In genomic region chr10:104445359-104445758, GRCh38 we compare ENCODE assay signal across 13 cellular contexts.
DNase-seq lines count a peak whose midpoint lies in the region; ATAC-seq and TF ChIP-seq lines count a peak whose summit lies in the region.
"Had no signal": no experiment of that assay in that cellular context is flagged by ENCODE, and none has a peak within 500 bp of the region (broad histone marks: within the 10 kb centered on the region; RNA-seq: fewer than 3 reads in every experiment).

No MANE protein-coding gene starts in this region.

- H3K4me3 ChIP-seq in HFF-Myc (replicated peaks; ENCODE audit: low read depth, low read length) (no peak overlapping the region), gastroesophageal sphincter (no peak overlapping the region)
- H3K4me3 ChIP-seq: right atrium auricular region had no signal

- ATAC-seq in gastroesophageal sphincter, result no peak
- no peak for ATAC-seq in HG03442 (IDR thresholded peaks at IDR 0.05; ENCODE audit: unreplicated experiment)

- no peak overlapping the region for H3K27ac ChIP-seq in gastroesophageal sphincter
- H3K27ac ChIP-seq: right atrium auricular region had no signal

- no peaks in the 10 kb centered on the region for H3K4me1 ChIP-seq in gastroesophageal sphincter

- TF ChIP-seq POLR2A in gastroesophageal sphincter (IDR thresholded peaks at IDR 0.05), result no peak

- TF ChIP-seq EP300 in gastroesophageal sphincter (IDR thresholded peaks at IDR 0.05), result no peak

- 100% methylated on average over 1 of the region's 1 CpG for WGBS in gastroesophageal sphincter (ENCODE audit: low coverage in 1 of 2), 2 donors

- H3K36me3 ChIP-seq in gastroesophageal sphincter, result no peaks in the 10 kb centered on the region
- H3K36me3 ChIP-seq: right atrium auricular region had no signal

- TF ChIP-seq CTCF in HFF-Myc (IDR thresholded peaks at IDR 0.05; ENCODE audit: low read depth, low read length, missing control alignments), result no peak
- TF ChIP-seq CTCF in gastroesophageal sphincter (IDR thresholded peaks at IDR 0.05), result no peak

- DNase-seq in AG08396 (ENCODE audit: low spot score) (peak; percentile 45), HFF-Myc (ENCODE audit: extremely low read depth, low read depth) (peak; percentile 45), amniotic epithelial cell (ENCODE audit: low read depth) (peak; percentile 61), hepatic stellate cell (ENCODE audit: low spot score) (peak; percentile 9), D341Med (ENCODE audit: low spot score) (no peak), CD1c-positive myeloid dendritic cell (ENCODE audit: extremely low spot score) (no peak)
- DNase-seq: activated CD4-positive, alpha-beta memory T cell treated with anti-CD3 and anti-CD28 coated beads for 36 hours; activated effector memory CD4-positive, alpha-beta T cell treated with anti-CD3 and anti-CD28 coated beads, Interleukin-2, amount 50 U/mL, for 16 hours; foreskin melanocyte; islet precursor cell had no signal

- no peaks in the 10 kb centered on the region for H3K9me3 ChIP-seq in gastroesophageal sphincter
- H3K9me3 ChIP-seq: right atrium auricular region had no signal

- no peaks in the 10 kb centered on the region for H3K27me3 ChIP-seq in gastroesophageal sphincter
- H3K27me3 ChIP-seq: right atrium auricular region had no signal

Comparison
In these comparisons a context has a peak if more than half of its experiments do, and no peak if none do; other contexts are left out.
1. DNase-seq: peak in AG08396 (single experiment), HFF-Myc (single experiment), amniotic epithelial cell (single experiment) and hepatic stellate cell (single experiment); none in D341Med (single experiment) and CD1c-positive myeloid dendritic cell (single experiment).